1 cellular context compared by ENCODE assay signal in the genomic region with DNA sequence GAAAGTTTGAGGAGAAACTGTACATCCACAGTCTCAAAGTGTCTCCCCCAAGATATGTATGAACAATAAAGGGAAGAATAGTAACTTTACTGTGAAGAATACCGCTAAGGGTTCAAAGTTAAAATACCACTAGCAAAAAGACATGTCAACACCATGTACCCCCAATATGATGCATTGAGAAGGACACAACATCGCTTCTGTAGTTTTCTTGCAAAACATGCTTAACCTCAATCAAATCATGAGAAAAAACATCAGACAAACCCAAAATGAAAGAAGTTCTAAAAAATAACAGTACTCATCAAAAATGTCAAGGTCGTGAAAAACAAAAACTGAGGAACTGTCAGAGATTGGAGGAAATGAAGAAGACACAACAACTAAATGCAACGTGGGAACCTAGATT.
A peak's percentile ranks its signal among the peaks of the same experiment; 100 is the strongest.
TF ChIP-seq lines count a peak whose summit lies in the region.

No MANE protein-coding gene starts in this region.

TF ChIP-seq in HepG2, 621 proteins besides CTCF, POLR2A, EP300 and RAD21:
- TF ChIP-seq MAFK (conservative IDR thresholded peaks at IDR 0.05 in 1 of 2, IDR thresholded peaks at IDR 0.05 in 1 of 2; ENCODE audit: low read length in 2 of 2): peak; percentile 44 to 58; a peak in 3 of 4 replicates
- TF ChIP-seq MAFF (IDR thresholded peaks at IDR 0.05; ENCODE audit: low read depth, low read length): peak; percentile 36; the same call in 1 of the 2 replicates
- TF ChIP-seq KLF16 (CRISPR knock-in tag; IDR thresholded peaks at IDR 0.05): no peak
TF ChIP-seq in HepG2: peak in this region for 2.
